In the genomic region with DNA sequence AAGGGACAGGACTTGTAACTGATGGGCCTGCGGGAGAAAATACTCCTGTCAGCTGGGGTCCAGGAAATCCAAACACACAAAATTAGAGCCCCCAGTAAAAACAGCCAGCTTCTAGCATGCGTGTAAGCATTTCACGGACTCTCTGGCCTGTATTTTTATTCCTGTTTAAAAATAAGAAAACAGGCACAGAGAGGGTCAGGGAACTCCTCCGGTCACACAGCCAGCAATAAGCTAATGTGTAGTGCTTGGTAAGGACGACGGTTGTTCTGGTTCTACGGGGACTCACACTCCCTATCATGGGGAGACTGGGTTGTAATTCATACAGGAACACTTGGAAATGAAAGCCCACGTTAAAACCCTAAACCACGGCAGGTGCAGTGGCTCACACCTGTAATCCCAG, we compare ENCODE assay signal across 11 cellular contexts. TPM values are rescaled to one million over a fixed set of nuclear protein-coding genes. Genes with fewer than 3 reads are reported as not detected.
DNase-seq lines count a peak whose midpoint lies in the region; ATAC-seq and TF ChIP-seq lines count a peak whose summit lies in the region.
"Had no signal": no experiment of that assay in that cellular context is flagged by ENCODE, and none has a peak within 500 bp of the region (broad histone marks: within the 10 kb centered on the region; RNA-seq: fewer than 3 reads in every experiment).

No MANE protein-coding gene starts in this region.

- H3K4me2 ChIP-seq in trophoblast cell (ENCODE audit: low read length): no peak overlapping the region

- intact Hi-C loops in CD8-positive, alpha-beta T cell (cut with DNase I, micrococcal nuclease): loop anchor here (2.0 to 10.0 kb wide), 2 partner anchors 311 to 627 kb away; partner anchors contain the start of gene RPL13 (in 1 of the 2)

- POLR2A ChIA-PET in CD8-positive, alpha-beta T cell (lab: Charles Lee): interaction anchor here (0.6 to 2.6 kb wide), 5 partner anchors 8 to 690 kb away, joined by 4 to 17 read pairs (median 13); partner anchors contain the start of genes CDK10 and SPATA2L
- POLR2A ChIA-PET in RWPE1 (lab: Yijun Ruan, JAX; ENCODE audit: low non-redundant PET): no interaction called here

- H3K36me3 ChIP-seq in CD8-positive, alpha-beta T cell (ENCODE audit: insufficient read depth, low read length): peaks cover 7% of the 10 kb centered on the region
- H3K36me3 ChIP-seq in trophoblast cell (ENCODE audit: control insufficient read depth in 1 of 2, insufficient read depth in 2 of 2, low read length in 2 of 2): peaks cover 15 to 22% of the 10 kb centered on the region in 2 experiments

- no peak overlapping the region for H3K27ac Mint-ChIP-seq in activated CD8-positive, alpha-beta memory T cell treated with anti-CD3 and anti-CD28 coated beads, Interleukin-2, amount 10 ng/mL, durations not matched to agents 7 days and 5 days
- peak overlapping the region; percentile 99 for H3K27ac Mint-ChIP-seq in CD8-positive, alpha-beta T cell
- peak overlapping the region in 5 of 6 donors; percentile 40 to 99 (median 98) for H3K27ac Mint-ChIP-seq in immature natural killer cell

- peaks cover 23% of the 10 kb centered on the region for H3K4me1 ChIP-seq in CD8-positive, alpha-beta T cell (ENCODE audit: insufficient read depth, low read length)
- H3K4me1 ChIP-seq in trophoblast cell (ENCODE audit: control insufficient read depth in 1 of 2, insufficient read depth in 2 of 2, low read length in 2 of 2): peaks cover 4 to 10% of the 10 kb centered on the region in 2 experiments

- peaks cover 11% of the 10 kb centered on the region for H3K79me1 ChIP-seq in trophoblast cell (ENCODE audit: low read length)

- no peak overlapping the region for H2BK12ac ChIP-seq in trophoblast cell (ENCODE audit: low read length)

- peaks cover 8% of the 10 kb centered on the region for H3K9me3 Mint-ChIP-seq in activated CD8-positive, alpha-beta memory T cell treated with anti-CD3 and anti-CD28 coated beads, Interleukin-2, amount 10 ng/mL, durations not matched to agents 7 days and 5 days (ENCODE audit: low read depth)
- peaks cover 4% of the 10 kb centered on the region for H3K9me3 Mint-ChIP-seq in CD8-positive, alpha-beta T cell
- H3K9me3 Mint-ChIP-seq in immature natural killer cell: no peaks in the 10 kb centered on the region
- H3K9me3 Mint-ChIP-seq: stimulated activated naive B cell treated with anti-CD40 and anti-IgM and Interleukin-4, amounts not matched to agents 10 μg/mL and 1 μg/mL and 100 μg/mL, for 72 hours had no signal

- ATAC-seq in activated CD8-positive, alpha-beta memory T cell treated with anti-CD3 and anti-CD28 coated beads, Interleukin-2, amount 10 ng/mL, durations not matched to agents 7 days and 5 days: no peak
- ATAC-seq in CD8-positive, alpha-beta T cell: no peak
- no peak for ATAC-seq in GM21526 (IDR thresholded peaks at IDR 0.05; ENCODE audit: low FRiP score, unreplicated experiment)
- ATAC-seq: left lung; stimulated activated naive B cell treated with anti-CD40 and anti-IgM and Interleukin-4, amounts not matched to agents 10 μg/mL and 1 μg/mL and 100 μg/mL, for 72 hours had no signal

- no peak overlapping the region for H3K27ac ChIP-seq in CD8-positive, alpha-beta T cell (ENCODE audit: low read depth, low read length)
- H3K27ac ChIP-seq in RWPE1 (peak overlapping the region; percentile 98), trophoblast cell (ENCODE audit: low read depth, low read length) (no peak overlapping the region)

- no peak overlapping the region for H4K8ac ChIP-seq in trophoblast cell (ENCODE audit: low read depth, low read length)

- H3K79me2 ChIP-seq in trophoblast cell (ENCODE audit: control insufficient read depth, insufficient read depth, low read length, poor library complexity): peaks cover 14% of the 10 kb centered on the region

- no peak overlapping the region for H4K91ac ChIP-seq in trophoblast cell (ENCODE audit: low read depth, low read length)

- no peak overlapping the region for H3K4me3 ChIP-seq in CD8-positive, alpha-beta T cell (ENCODE audit: low read depth, low read length)
- H3K4me3 ChIP-seq in trophoblast cell (ENCODE audit: low read depth, low read length): no peak overlapping the region

- no peak overlapping the region for H3K4ac ChIP-seq in trophoblast cell (ENCODE audit: low read depth, low read length)

- H3K23ac ChIP-seq in trophoblast cell (ENCODE audit: low read length): no peak overlapping the region

- peaks cover 9% of the 10 kb centered on the region for H3K9me3 ChIP-seq in CD8-positive, alpha-beta T cell (ENCODE audit: low read length)
- peaks cover 6% of the 10 kb centered on the region for H3K9me3 ChIP-seq in trophoblast cell (ENCODE audit: insufficient read depth, low read depth, low read length)

- H4K12ac ChIP-seq in trophoblast cell (ENCODE audit: low read depth, low read length): no peak overlapping the region

- H3K9ac ChIP-seq in trophoblast cell (ENCODE audit: low read length): no peak overlapping the region

- no peak overlapping the region for H2BK5ac ChIP-seq in trophoblast cell (ENCODE audit: low read depth, low read length, poor library complexity)

- no peak overlapping the region for H3K18ac ChIP-seq in trophoblast cell (ENCODE audit: low read length)

- H3K14ac ChIP-seq in trophoblast cell (ENCODE audit: low read length): no peak overlapping the region

- H3K27me3 ChIP-seq in CD8-positive, alpha-beta T cell (ENCODE audit: insufficient read depth, low read length): no peaks in the 10 kb centered on the region
- no peaks in the 10 kb centered on the region for H3K27me3 ChIP-seq in trophoblast cell (ENCODE audit: insufficient read depth, low read length)
- H3K27me3 ChIP-seq: left lung had no signal

- H3K36me3 Mint-ChIP-seq in activated CD8-positive, alpha-beta memory T cell treated with anti-CD3 and anti-CD28 coated beads, Interleukin-2, amount 10 ng/mL, durations not matched to agents 7 days and 5 days: peaks cover 29% of the 10 kb centered on the region
- peaks cover 21% of the 10 kb centered on the region for H3K36me3 Mint-ChIP-seq in CD8-positive, alpha-beta T cell
- peaks cover 5 to 9% (median 6%) of the 10 kb centered on the region in 3 donors for H3K36me3 Mint-ChIP-seq in immature natural killer cell

- H3K27me3 Mint-ChIP-seq in activated CD8-positive, alpha-beta memory T cell treated with anti-CD3 and anti-CD28 coated beads, Interleukin-2, amount 10 ng/mL, durations not matched to agents 7 days and 5 days: no peaks in the 10 kb centered on the region
- H3K27me3 Mint-ChIP-seq in CD8-positive, alpha-beta T cell (ENCODE audit: low read depth): no peaks in the 10 kb centered on the region
- peaks cover 18 to 27% (median 23%) of the 10 kb centered on the region in 3 donors for H3K27me3 Mint-ChIP-seq in immature natural killer cell (ENCODE audit: low read depth in 3 of 3)
- H3K27me3 Mint-ChIP-seq: progenitor cell of endocrine pancreas; stimulated activated naive B cell treated with anti-CD40 and anti-IgM and Interleukin-4, amounts not matched to agents 10 μg/mL and 1 μg/mL and 100 μg/mL, for 72 hours had no signal

- peaks cover 21% of the 10 kb centered on the region for H3K4me1 Mint-ChIP-seq in activated CD8-positive, alpha-beta memory T cell treated with anti-CD3 and anti-CD28 coated beads, Interleukin-2, amount 10 ng/mL, durations not matched to agents 7 days and 5 days
- peaks cover 13% of the 10 kb centered on the region for H3K4me1 Mint-ChIP-seq in CD8-positive, alpha-beta T cell (ENCODE audit: low read depth)
- H3K4me1 Mint-ChIP-seq in immature natural killer cell: peaks cover 15 to 19% of the 10 kb centered on the region in 2 donors

- CTCF ChIA-PET in activated CD8-positive, alpha-beta memory T cell treated with anti-CD3 and anti-CD28 coated beads, Interleukin-2, amount 10 ng/mL, durations not matched to agents 7 days and 5 days (lab: Charles Lee): interaction anchor here (1.2 to 3.5 kb wide), 6 partner anchors 7 to 172 kb away, joined by 3 to 26 read pairs (median 14); no protein-coding TSS in a partner anchor
- CTCF ChIA-PET in CD8-positive, alpha-beta T cell (lab: Charles Lee): interaction anchor here (1.6 to 3.0 kb wide), 5 partner anchors 11 to 172 kb away, joined by 4 to 32 read pairs (median 7); no protein-coding TSS in a partner anchor
- CTCF ChIA-PET in RWPE1 (lab: Yijun Ruan, JAX): interaction anchor here (0.8 to 1.7 kb wide), 2 partner anchors 11 to 38 kb away, joined by 3 to 10 read pairs; no protein-coding TSS in a partner anchor

- no peak overlapping the region for H2BK120ac ChIP-seq in trophoblast cell (ENCODE audit: insufficient read depth, low read length, poor library complexity)

- TF ChIP-seq CTCF in CD8-positive, alpha-beta T cell (IDR thresholded peaks at IDR 0.05): no peak
- TF ChIP-seq CTCF in RWPE1 (conservative IDR thresholded peaks at IDR 0.05; ENCODE audit: low read depth): no peak

- no CpG with 5 or more reads among the region's 9 CpGs for WGBS in trophoblast cell (ENCODE audit: extremely low coverage, insufficient coverage, insufficient read length)

- no peak for DNase-seq in activated CD8-positive, alpha-beta memory T cell treated with anti-CD3 and anti-CD28 coated beads, Interleukin-2, amount 10 ng/mL, durations not matched to agents 7 days and 5 days
- DNase-seq in activated CD8-positive, alpha-beta memory T cell treated with anti-CD3 and anti-CD28 coated beads, Interleukin-2, amount 50 U/mL, for 48 hours: no peak
- no peak for DNase-seq in CD8-positive, alpha-beta T cell
- no peak for DNase-seq in RWPE1 (ENCODE audit: low spot score)
- no peak for DNase-seq in immature natural killer cell
- DNase-seq in NOMO-1 treated with DMSO at 0.1 percent for 48 hours (lab: John Stamatoyannopoulos, UW; ENCODE audit: unreplicated experiment): no peak
- DNase-seq in trophoblast cell: no peak
- DNase-seq: left lung; stimulated activated naive B cell treated with anti-CD40 and anti-IgM and Interleukin-4, amounts not matched to agents 10 μg/mL and 1 μg/mL and 100 μg/mL, for 72 hours had no signal

- H2AK5ac ChIP-seq in trophoblast cell (ENCODE audit: low read length): no peak overlapping the region

- H3K4me3 Mint-ChIP-seq in activated CD8-positive, alpha-beta memory T cell treated with anti-CD3 and anti-CD28 coated beads, Interleukin-2, amount 10 ng/mL, durations not matched to agents 7 days and 5 days: peak overlapping the region; percentile 83
- H3K4me3 Mint-ChIP-seq in CD8-positive, alpha-beta T cell: peak overlapping the region; percentile 90
- peak overlapping the region in 2 of 5 donors; percentile 41 to 44 for H3K4me3 Mint-ChIP-seq in immature natural killer cell

- no peak overlapping the region for H2AFZ ChIP-seq in trophoblast cell (ENCODE audit: insufficient read depth, low read length, poor library complexity)

RNA-seq across cellular contexts. Expression of gene TCF25, which starts 1.5 kb away (rescaled TPM):
- 100 to 1,000 TPM; 181 to 216 TPM for total RNA-seq in activated CD8-positive, alpha-beta memory T cell treated with anti-CD3 and anti-CD28 coated beads, Interleukin-2, amount 10 ng/mL, durations not matched to agents 7 days and 5 days
- 100 to 1,000 TPM; 355 to 421 TPM for total RNA-seq in CD8-positive, alpha-beta T cell
- 100 to 1,000 TPM in 2 of 3 donors, 10 to 100 TPM in 1; 98.1 to 249 (median 131) TPM for polyA plus RNA-seq in immature natural killer cell
- 163 and 166 TPM in 2 replicates for polyA plus RNA-seq in trophoblast cell (2013)

RNA-seq across cellular contexts. Expression of gene SPIRE2, which starts 43.6 kb away (rescaled TPM):
- under 1 TPM; 0.44 to 0.80 TPM for total RNA-seq in activated CD8-positive, alpha-beta memory T cell treated with anti-CD3 and anti-CD28 coated beads, Interleukin-2, amount 10 ng/mL, durations not matched to agents 7 days and 5 days
- total RNA-seq in CD8-positive, alpha-beta T cell: under 1 TPM in 1 of 2 experiments, not detected in 1; 0.76 TPM
- 1 to 10 TPM; 1.0 to 1.3 (median 1.3) TPM for polyA plus RNA-seq in immature natural killer cell
- 41.1 and 43.3 TPM in 2 replicates for polyA plus RNA-seq in trophoblast cell (2013)

RNA-seq across cellular contexts. Expression of gene MC1R, which starts 46.8 kb away (rescaled TPM):
- total RNA-seq in activated CD8-positive, alpha-beta memory T cell treated with anti-CD3 and anti-CD28 coated beads, Interleukin-2, amount 10 ng/mL, durations not matched to agents 7 days and 5 days: 1 to 10 TPM; 2.6 to 4.1 TPM
- total RNA-seq in CD8-positive, alpha-beta T cell: 1 to 10 TPM; 5.4 to 6.4 TPM
- 1 to 10 TPM in 1 of 3 donors, under 1 TPM in 1, not detected in 1; 0.34 to 1.1 TPM for polyA plus RNA-seq in immature natural killer cell
- 3.3 TPM in 2 replicates for polyA plus RNA-seq in trophoblast cell (2013)

RNA-seq across cellular contexts. Expression of gene TUBB3, which starts 51.2 kb away (rescaled TPM):
- 1 to 10 TPM; 3.6 to 5.0 TPM for total RNA-seq in activated CD8-positive, alpha-beta memory T cell treated with anti-CD3 and anti-CD28 coated beads, Interleukin-2, amount 10 ng/mL, durations not matched to agents 7 days and 5 days
- under 1 TPM; 0.62 to 0.86 TPM for total RNA-seq in CD8-positive, alpha-beta T cell
- polyA plus RNA-seq in immature natural killer cell: not detected
- 398 and 423 TPM in 2 replicates for polyA plus RNA-seq in trophoblast cell (2013)

RNA-seq across cellular contexts. Expression of gene FANCA, which starts 55.4 kb away (rescaled TPM):
- total RNA-seq in activated CD8-positive, alpha-beta memory T cell treated with anti-CD3 and anti-CD28 coated beads, Interleukin-2, amount 10 ng/mL, durations not matched to agents 7 days and 5 days: 100 to 1,000 TPM; 135 to 202 TPM
- 1 to 10 TPM; 5.6 to 7.5 TPM for total RNA-seq in CD8-positive, alpha-beta T cell
- polyA plus RNA-seq in immature natural killer cell: 10 to 100 TPM in 2 of 3 donors, 1 to 10 TPM in 1; 8.7 to 21.6 (median 10.9) TPM
- 31.2 TPM in 2 replicates for polyA plus RNA-seq in trophoblast cell (2013)
